17 cellular contexts compared by ENCODE assay signal in genomic region chr16:80038566-80038965, GRCh38.
DNase-seq lines count a peak whose midpoint lies in the region; ATAC-seq, FAIRE-seq and TF ChIP-seq lines count a peak whose summit lies in the region.
"Had no signal": no experiment of that assay in that cellular context is flagged by ENCODE, and none has a peak within 500 bp of the region (broad histone marks: within the 10 kb centered on the region; RNA-seq: fewer than 3 reads in every experiment).

No MANE protein-coding gene starts in this region.

- no peaks in the 10 kb centered on the region for H3K79me2 ChIP-seq in K562 (ENCODE audit: control insufficient read depth, insufficient read depth, low read length)

- BruUV-seq in K562 (replicated peaks; lab: Mats Ljungman, UMichigan), result no TSS peak

- ATAC-seq in K562, result no peak
- ATAC-seq: HCT116 had no signal

- no peak for TF ChIP-seq RAD21 in K562 (CRISPR knock-in tag; conservative IDR thresholded peaks at IDR 0.05 in 1 of 2, IDR thresholded peaks at IDR 0.05 in 1 of 2)

- H4K20me1 ChIP-seq in K562 (replicated peaks; ENCODE audit: control insufficient read depth, insufficient read depth, low read length), result no peaks in the 10 kb centered on the region

- TF ChIP-seq CTCF in K562 (IDR thresholded peaks at IDR 0.05 in 2 of 3, conservative IDR thresholded peaks at IDR 0.05 in 1 of 3; ENCODE audit: insufficient read depth in 2 of 3, low read depth in 1 of 3, low read length in 3 of 3) (no peak), esophagus muscularis mucosa (IDR thresholded peaks at IDR 0.05) (no peak)

- no peak overlapping the region for H3K9ac ChIP-seq in K562 (ENCODE audit: insufficient read depth in 1 of 2, low read depth in 2 of 2, low read length in 2 of 2)

- 5% methylated on average over 6 of the region's 6 CpGs for WGBS in K562 (ENCODE audit: insufficient coverage, low coverage, missing lambda C conversion rate)
- WGBS in esophagus muscularis mucosa, result 90% methylated on average over 6 of the region's 6 CpGs

- POLR2A ChIA-PET in K562 (lab: Yijun Ruan, JAX), result interaction anchor here (0.6 kb wide), 1 partner anchor 11 kb away, joined by 3 read pairs; no protein-coding TSS in a partner anchor

- TF ChIP-seq EP300 in K562 (IDR thresholded peaks at IDR 0.05; ENCODE audit: low read length) (no peak), esophagus muscularis mucosa (IDR thresholded peaks at IDR 0.05) (no peak)

- no peaks in the 10 kb centered on the region; the same call in 1 of the 2 replicates for H3K9me3 ChIP-seq in K562 (replicated peaks; ENCODE audit: control insufficient read depth, insufficient read depth, low read depth, low read length)
- peaks cover 0 to 12% (median 4%) of the 10 kb centered on the region in 4 donors for H3K9me3 ChIP-seq in esophagus muscularis mucosa

- H3K4me3 ChIP-seq in K562, result no peak overlapping the region
- H3K4me3 ChIP-seq in esophagus muscularis mucosa, result no peak overlapping the region

- CTCF ChIA-PET in K562 (lab: Yijun Ruan, JAX; ENCODE audit: low intra/inter-chr PET ratio), result no interaction called here

- H3K36me3 ChIP-seq in K562 (ENCODE audit: control insufficient read depth, insufficient read depth, low read length) (no peaks in the 10 kb centered on the region), esophagus muscularis mucosa (no peaks in the 10 kb centered on the region)

- DNase-seq in K562 (ENCODE audit: extremely low read depth in 1 of 4, low spot score in 3 of 4), result no peak
- peak; percentile 8 for DNase-seq in ecto neural progenitor cell (ENCODE audit: low spot score)
- peak; percentile 5 for DNase-seq in glomerular visceral epithelial cell (ENCODE audit: extremely low spot score)
- DNase-seq in NOMO-1 treated with DMSO at 0.1 percent for 48 hours (lab: John Stamatoyannopoulos, UW; ENCODE audit: unreplicated experiment), result no peak
- DNase-seq in esophagus muscularis mucosa (ENCODE audit: extremely low spot score), result no peak
- no peak for DNase-seq in H4 (ENCODE audit: low spot score)
- DNase-seq: C1 segment of cervical spinal cord; Calu3; CD4-positive, alpha-beta memory T cell; COR-L47; DMS53; DMS79 treated with DMSO at 0.1 percent for 48 hours; GOT3; H7 had no signal

- in situ Hi-C loops in K562 (cut with MboI), result no loop called here

- H3K4me1 ChIP-seq in K562 (replicated peaks in 1 of 2; ENCODE audit: control insufficient read depth in 2 of 2, insufficient read depth in 2 of 2, low read length in 2 of 2) (no peaks in the 10 kb centered on the region), esophagus muscularis mucosa (no peaks in the 10 kb centered on the region)

- peak overlapping the region; percentile 15; the same call in 1 of the 2 replicates for H2AFZ ChIP-seq in K562 (ENCODE audit: low read depth, low read length)

- no peak overlapping the region for H3K4me2 ChIP-seq in K562 (ENCODE audit: insufficient read depth, low read length)

- intact Hi-C loops in K562 (cut with micrococcal nuclease) (no loop called here), esophagus muscularis mucosa (cut with DNase I) (no loop called here)

- H3K9me1 ChIP-seq in K562 (ENCODE audit: control insufficient read depth, insufficient read depth, low read length), result no peaks in the 10 kb centered on the region

- peaks cover 0 to 3% of the 10 kb centered on the region in 2 experiments; a peak in 4 of 5 replicates for H3K27me3 ChIP-seq in K562 (ENCODE audit: control insufficient read depth in 2 of 2, insufficient read depth in 2 of 2, low read length in 2 of 2)
- H3K27me3 ChIP-seq in esophagus muscularis mucosa, result no peaks in the 10 kb centered on the region

- no peak for FAIRE-seq in K562 (lab: Jason Lieb, UNC)
- FAIRE-seq: G401.6, GM12892 had no signal

- TF ChIP-seq POLR2A in K562 (conservative IDR thresholded peaks at IDR 0.05), result no peak
- no peak for TF ChIP-seq POLR2A in esophagus muscularis mucosa (IDR thresholded peaks at IDR 0.05; ENCODE audit: low read depth)

- H3K27ac ChIP-seq in K562 (ENCODE audit: extremely low read depth, low read depth, low read length) (no peak overlapping the region), esophagus muscularis mucosa (replicated peaks in 1 of 4) (no peak overlapping the region)

TF ChIP-seq in K562, 482 proteins besides CTCF, POLR2A, EP300 and RAD21:
- TF ChIP-seq BCL6 (CRISPR knock-in tag; IDR thresholded peaks at IDR 0.05) (no peak), SIN3A (IDR thresholded peaks at IDR 0.05; ENCODE audit: borderline replicate concordance in 2 of 2, control insufficient read depth in 1 of 2, low read depth in 2 of 2, low read length in 2 of 2) (no peak), ZBTB2 (IDR thresholded peaks at IDR 0.05) (no peak), ZNF217 (CRISPR knock-in tag; IDR thresholded peaks at IDR 0.05) (no peak), BRD9 (IDR thresholded peaks at IDR 0.05; ENCODE audit: low read depth, partially characterized antibody) (no peak)

Comparison
In these comparisons a context has a peak if more than half of its experiments do, and no peak if none do; other contexts are left out.
1. DNase-seq: peak in ecto neural progenitor cell (single experiment) and glomerular visceral epithelial cell (single experiment); none in K562 (0 of 4), NOMO-1 treated with DMSO at 0.1 percent for 48 hours (single experiment), esophagus muscularis mucosa (single experiment) and H4 (single experiment).